Comparison of ENCODE assay signal across 34 cellular contexts in genomic region chrX:43885617-43886016, GRCh38.
"Had no signal": no experiment of that assay in that cellular context is flagged by ENCODE, and none has a peak within 500 bp of the region (broad histone marks: within the 10 kb centered on the region; RNA-seq: fewer than 3 reads in every experiment).

No MANE protein-coding gene starts in this region.

- H3K27ac ChIP-seq: KMS-11 had no signal

- H3K4me2 ChIP-seq: KMS-11 had no signal

- DNase-seq: Karpas-422, Kasumi-1, MG63, MM.1S, MV-4-11, NCI-H1048, NCI-H1092, NCI-H1092 treated with DMSO at 0.1 percent for 48 hours, NCI-H1105, NCI-H1105 treated with DMSO at 0.1 percent for 48 hours, NCI-H1417, NCI-H1417 treated with DMSO at 0.1 percent for 48 hours, NCI-H1436, NCI-H1436 treated with DMSO at 0.1 percent for 48 hours, NCI-H146, NCI-H1694, NCI-H1694 treated with DMSO at 0.1 percent for 48 hours, NCI-H187, NCI-H187 treated with DMSO at 0.1 percent for 48 hours, NCI-H1930, NCI-H2029, NCI-H2029 treated with DMSO at 0.1 percent for 48 hours, NCI-H2081, NCI-H2081 treated with DMSO at 0.1 percent for 48 hours, NCI-H2107, NCI-H2171, NCI-H2171 treated with DMSO at 0.1 percent for 48 hours, NCI-H2227 treated with DMSO at 0.1 percent for 48 hours, NCI-H226, NCI-H345, NCI-H446, NCI-H446 treated with DMSO at 0.1 percent for 48 hours, NCI-H510A had no signal

- H3K4me3 ChIP-seq: MG63 had no signal

- H3K9ac ChIP-seq: KMS-11 had no signal

- H3K27me3 ChIP-seq: MG63 had no signal

- H3K36me3 ChIP-seq: MG63 had no signal

- H3K9me3 ChIP-seq: MG63 had no signal
